1 cellular context compared by ENCODE assay signal in the genomic region with DNA sequence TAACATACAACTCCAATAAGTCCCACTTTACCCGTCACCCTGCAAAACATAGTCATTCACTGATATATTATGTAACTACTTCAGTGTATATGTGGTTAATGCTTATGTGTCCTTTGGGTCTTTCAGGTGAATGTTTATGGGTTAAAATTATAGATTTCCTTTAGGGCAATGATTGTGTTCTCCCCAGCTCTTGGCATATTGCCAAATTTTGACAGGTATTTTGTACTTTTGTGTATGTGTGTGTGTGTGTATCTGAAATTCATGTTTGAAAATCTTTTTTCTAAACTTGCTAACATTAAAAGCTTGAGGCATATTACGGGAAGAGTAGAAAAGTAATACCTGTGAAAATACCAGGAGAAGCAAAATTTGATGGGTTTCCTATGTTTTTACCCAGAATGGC.
TF ChIP-seq lines count a peak whose summit lies in the region.

No MANE protein-coding gene starts in this region.

TF ChIP-seq in K562, 482 proteins besides CTCF, POLR2A, EP300 and RAD21:
- peak; percentile 98 for TF ChIP-seq NFIC (IDR thresholded peaks at IDR 0.05)
- TF ChIP-seq HMG20A (CRISPR knock-in tag; conservative IDR thresholded peaks at IDR 0.05), result no peak
- no peak for TF ChIP-seq HNRNPLL (IDR thresholded peaks at IDR 0.05; ENCODE audit: low read depth, low read length, poor library complexity, severe bottlenecking)
- peak; percentile 96 for TF ChIP-seq NFIX (CRISPR knock-in tag; IDR thresholded peaks at IDR 0.05; ENCODE audit: low read depth)
- TF ChIP-seq SMAD1 (IDR thresholded peaks at IDR 0.05; ENCODE audit: low read depth, low read length, partially characterized antibody), result peak; percentile 36
